ENCODE assay signal across 1 cellular context in the genomic region with DNA sequence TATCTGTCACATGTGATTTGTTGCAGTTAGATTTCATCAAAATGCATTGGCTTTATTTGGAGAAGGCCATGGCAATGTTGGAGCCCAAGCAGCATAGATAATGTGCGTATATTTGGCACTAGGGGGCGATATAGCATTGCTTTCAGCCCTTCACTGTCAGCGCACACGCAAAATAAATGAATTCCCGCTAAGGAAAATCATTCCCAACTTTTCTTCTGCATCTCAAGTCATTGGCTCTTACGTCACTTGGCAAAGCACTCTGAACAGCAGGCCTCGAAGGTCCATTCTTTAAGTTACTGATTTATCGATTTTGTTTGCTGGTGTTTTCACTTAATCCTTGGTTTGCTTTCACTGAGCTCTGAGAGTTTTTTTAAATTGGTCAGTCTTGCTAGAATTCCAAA.
TF ChIP-seq lines count a peak whose summit lies in the region.

No MANE protein-coding gene starts in this region.

TF ChIP-seq in HepG2, 621 proteins besides CTCF, POLR2A, EP300 and RAD21 (continued from another document and continues in another):
- peak; percentile 12 for TF ChIP-seq TEAD3 (CRISPR knock-in tag; optimal IDR thresholded peaks at IDR 0.05; ENCODE audit: borderline replicate concordance)
- TF ChIP-seq MED8 (CRISPR knock-in tag; IDR thresholded peaks at IDR 0.05; ENCODE audit: insufficient replicate concordance) = no peak
- no peak for TF ChIP-seq MBNL3 (CRISPR knock-in tag; conservative IDR thresholded peaks at IDR 0.05)
- TF ChIP-seq ZNF660 (CRISPR knock-in tag; IDR thresholded peaks at IDR 0.05; ENCODE audit: borderline replicate concordance, low read depth) = no peak
- no peak for TF ChIP-seq SOX5 (CRISPR knock-in tag; IDR thresholded peaks at IDR 0.05; ENCODE audit: borderline replicate concordance)
- no peak for TF ChIP-seq ZNF570 (CRISPR knock-in tag; IDR thresholded peaks at IDR 0.05; ENCODE audit: borderline replicate concordance)
- TF ChIP-seq, protein P1, sequence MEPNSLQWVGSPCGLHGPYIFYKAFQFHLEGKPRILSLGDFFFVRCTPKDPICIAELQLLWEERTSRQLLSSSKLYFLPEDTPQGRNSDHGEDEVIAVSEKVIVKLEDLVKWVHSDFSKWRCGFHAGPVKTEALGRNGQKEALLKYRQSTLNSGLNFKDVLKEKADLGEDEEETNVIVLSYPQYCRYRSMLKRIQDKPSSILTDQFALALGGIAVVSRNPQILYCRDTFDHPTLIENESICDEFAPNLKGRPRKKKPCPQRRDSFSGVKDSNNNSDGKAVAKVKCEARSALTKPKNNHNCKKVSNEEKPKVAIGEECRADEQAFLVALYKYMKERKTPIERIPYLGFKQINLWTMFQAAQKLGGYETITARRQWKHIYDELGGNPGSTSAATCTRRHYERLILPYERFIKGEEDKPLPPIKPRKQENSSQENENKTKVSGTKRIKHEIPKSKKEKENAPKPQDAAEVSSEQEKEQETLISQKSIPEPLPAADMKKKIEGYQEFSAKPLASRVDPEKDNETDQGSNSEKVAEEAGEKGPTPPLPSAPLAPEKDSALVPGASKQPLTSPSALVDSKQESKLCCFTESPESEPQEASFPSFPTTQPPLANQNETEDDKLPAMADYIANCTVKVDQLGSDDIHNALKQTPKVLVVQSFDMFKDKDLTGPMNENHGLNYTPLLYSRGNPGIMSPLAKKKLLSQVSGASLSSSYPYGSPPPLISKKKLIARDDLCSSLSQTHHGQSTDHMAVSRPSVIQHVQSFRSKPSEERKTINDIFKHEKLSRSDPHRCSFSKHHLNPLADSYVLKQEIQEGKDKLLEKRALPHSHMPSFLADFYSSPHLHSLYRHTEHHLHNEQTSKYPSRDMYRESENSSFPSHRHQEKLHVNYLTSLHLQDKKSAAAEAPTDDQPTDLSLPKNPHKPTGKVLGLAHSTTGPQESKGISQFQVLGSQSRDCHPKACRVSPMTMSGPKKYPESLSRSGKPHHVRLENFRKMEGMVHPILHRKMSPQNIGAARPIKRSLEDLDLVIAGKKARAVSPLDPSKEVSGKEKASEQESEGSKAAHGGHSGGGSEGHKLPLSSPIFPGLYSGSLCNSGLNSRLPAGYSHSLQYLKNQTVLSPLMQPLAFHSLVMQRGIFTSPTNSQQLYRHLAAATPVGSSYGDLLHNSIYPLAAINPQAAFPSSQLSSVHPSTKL (CRISPR knock-in tag; IDR thresholded peaks at IDR 0.05) = peak; percentile 13; the same call in 1 of the 2 replicates
- TF ChIP-seq, protein P2, sequence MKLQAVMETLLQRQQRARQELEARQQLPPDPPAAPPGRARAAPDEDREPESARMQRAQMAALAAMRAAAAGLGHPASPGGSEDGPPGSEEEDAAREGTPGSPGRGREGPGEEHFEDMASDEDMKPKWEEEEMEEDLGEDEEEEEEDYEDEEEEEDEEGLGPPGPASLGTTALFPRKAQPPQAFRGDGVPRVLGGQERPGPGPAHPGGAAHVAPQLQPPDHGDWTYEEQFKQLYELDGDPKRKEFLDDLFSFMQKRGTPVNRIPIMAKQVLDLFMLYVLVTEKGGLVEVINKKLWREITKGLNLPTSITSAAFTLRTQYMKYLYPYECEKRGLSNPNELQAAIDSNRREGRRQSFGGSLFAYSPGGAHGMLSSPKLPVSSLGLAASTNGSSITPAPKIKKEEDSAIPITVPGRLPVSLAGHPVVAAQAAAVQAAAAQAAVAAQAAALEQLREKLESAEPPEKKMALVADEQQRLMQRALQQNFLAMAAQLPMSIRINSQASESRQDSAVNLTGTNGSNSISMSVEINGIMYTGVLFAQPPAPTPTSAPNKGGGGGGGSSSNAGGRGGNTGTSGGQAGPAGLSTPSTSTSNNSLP (IDR thresholded peaks at IDR 0.05; ENCODE audit: low read depth, low read length) = peak; percentile 77
- no peak for TF ChIP-seq JUNB (CRISPR knock-in tag; IDR thresholded peaks at IDR 0.05; ENCODE audit: borderline replicate concordance)
- no peak for TF ChIP-seq MAZ (IDR thresholded peaks at IDR 0.05; ENCODE audit: borderline replicate concordance, low read depth, low read length)
- TF ChIP-seq MAZ (CRISPR knock-in tag; IDR thresholded peaks at IDR 0.05; ENCODE audit: low read depth) = no peak
- peak; percentile 45; the same call in 1 of the 2 replicates for TF ChIP-seq ONECUT2 (CRISPR knock-in tag; IDR thresholded peaks at IDR 0.05)
- TF ChIP-seq, protein P3, sequence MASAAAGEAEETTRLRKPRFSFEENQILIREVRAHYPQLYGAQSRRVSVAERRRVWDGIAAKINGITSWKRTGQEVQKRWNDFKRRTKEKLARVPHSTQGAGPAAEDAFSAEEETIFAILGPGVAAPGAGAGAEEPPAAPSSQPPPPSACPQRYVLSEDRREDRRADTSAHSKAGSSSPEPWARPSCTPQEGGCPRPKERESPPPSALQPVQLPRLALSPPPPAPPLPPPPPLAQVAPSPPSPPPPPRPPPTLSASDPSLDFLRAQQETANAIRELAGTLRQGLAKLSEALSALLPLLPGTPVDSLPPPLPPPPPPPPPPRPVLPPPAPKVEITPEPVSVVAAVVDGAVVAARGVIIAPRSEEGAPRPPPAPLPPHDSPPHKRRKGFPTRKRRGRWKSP (CRISPR knock-in tag; IDR thresholded peaks at IDR 0.05) = no peak
- no peak for TF ChIP-seq ASH2L (IDR thresholded peaks at IDR 0.05; ENCODE audit: insufficient read length, low read depth, low read length)
- TF ChIP-seq ZFX (CRISPR knock-in tag; IDR thresholded peaks at IDR 0.05; ENCODE audit: low read depth) = no peak; the same call in 1 of the 2 replicates
- TF ChIP-seq RNF2 (conservative IDR thresholded peaks at IDR 0.05; ENCODE audit: low read depth) = 0 out of 2 replicates have a peak, but pooled peaks have one; percentile 28
- TF ChIP-seq, protein P4, sequence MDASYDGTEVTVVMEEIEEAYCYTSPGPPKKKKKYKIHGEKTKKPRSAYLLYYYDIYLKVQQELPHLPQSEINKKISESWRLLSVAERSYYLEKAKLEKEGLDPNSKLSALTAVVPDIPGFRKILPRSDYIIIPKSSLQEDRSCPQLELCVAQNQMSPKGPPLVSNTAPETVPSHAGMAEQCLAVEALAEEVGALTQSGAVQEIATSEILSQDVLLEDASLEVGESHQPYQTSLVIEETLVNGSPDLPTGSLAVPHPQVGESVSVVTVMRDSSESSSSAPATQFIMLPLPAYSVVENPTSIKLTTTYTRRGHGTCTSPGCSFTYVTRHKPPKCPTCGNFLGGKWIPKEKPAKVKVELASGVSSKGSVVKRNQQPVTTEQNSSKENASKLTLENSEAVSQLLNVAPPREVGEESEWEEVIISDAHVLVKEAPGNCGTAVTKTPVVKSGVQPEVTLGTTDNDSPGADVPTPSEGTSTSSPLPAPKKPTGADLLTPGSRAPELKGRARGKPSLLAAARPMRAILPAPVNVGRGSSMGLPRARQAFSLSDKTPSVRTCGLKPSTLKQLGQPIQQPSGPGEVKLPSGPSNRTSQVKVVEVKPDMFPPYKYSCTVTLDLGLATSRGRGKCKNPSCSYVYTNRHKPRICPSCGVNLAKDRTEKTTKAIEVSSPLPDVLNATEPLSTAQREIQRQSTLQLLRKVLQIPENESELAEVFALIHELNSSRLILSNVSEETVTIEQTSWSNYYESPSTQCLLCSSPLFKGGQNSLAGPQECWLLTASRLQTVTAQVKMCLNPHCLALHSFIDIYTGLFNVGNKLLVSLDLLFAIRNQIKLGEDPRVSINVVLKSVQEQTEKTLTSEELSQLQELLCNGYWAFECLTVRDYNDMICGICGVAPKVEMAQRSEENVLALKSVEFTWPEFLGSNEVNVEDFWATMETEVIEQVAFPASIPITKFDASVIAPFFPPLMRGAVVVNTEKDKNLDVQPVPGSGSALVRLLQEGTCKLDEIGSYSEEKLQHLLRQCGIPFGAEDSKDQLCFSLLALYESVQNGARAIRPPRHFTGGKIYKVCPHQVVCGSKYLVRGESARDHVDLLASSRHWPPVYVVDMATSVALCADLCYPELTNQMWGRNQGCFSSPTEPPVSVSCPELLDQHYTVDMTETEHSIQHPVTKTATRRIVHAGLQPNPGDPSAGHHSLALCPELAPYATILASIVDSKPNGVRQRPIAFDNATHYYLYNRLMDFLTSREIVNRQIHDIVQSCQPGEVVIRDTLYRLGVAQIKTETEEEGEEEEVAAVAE (CRISPR knock-in tag; IDR thresholded peaks at IDR 0.05; ENCODE audit: borderline replicate concordance) = no peak
- TF ChIP-seq SP5 (CRISPR knock-in tag; IDR thresholded peaks at IDR 0.05; ENCODE audit: borderline replicate concordance, low read depth) = no peak
- no peak for TF ChIP-seq ZNF557 (CRISPR knock-in tag; IDR thresholded peaks at IDR 0.05)
- TF ChIP-seq ZNF644 (CRISPR knock-in tag; IDR thresholded peaks at IDR 0.05; ENCODE audit: low read depth) = no peak
- TF ChIP-seq ZNF720 (CRISPR knock-in tag; IDR thresholded peaks at IDR 0.05) = no peak
- no peak for TF ChIP-seq ZSCAN31 (CRISPR knock-in tag; IDR thresholded peaks at IDR 0.05; ENCODE audit: low read depth)
- peak; percentile 54; the same call in 1 of the 2 replicates for TF ChIP-seq CREB1 (IDR thresholded peaks at IDR 0.05)
- no peak for TF ChIP-seq CREB1 (CRISPR knock-in tag; IDR thresholded peaks at IDR 0.05)
- no peak for TF ChIP-seq ATF7-NPFF (CRISPR knock-in tag; IDR thresholded peaks at IDR 0.05; ENCODE audit: low read depth)
- no peak for TF ChIP-seq ZEB1 (IDR thresholded peaks at IDR 0.05; ENCODE audit: insufficient replicate concordance, low read depth)
- TF ChIP-seq ZNF136 (CRISPR knock-in tag; IDR thresholded peaks at IDR 0.05; ENCODE audit: low read depth) = no peak
- TF ChIP-seq, protein P5, sequence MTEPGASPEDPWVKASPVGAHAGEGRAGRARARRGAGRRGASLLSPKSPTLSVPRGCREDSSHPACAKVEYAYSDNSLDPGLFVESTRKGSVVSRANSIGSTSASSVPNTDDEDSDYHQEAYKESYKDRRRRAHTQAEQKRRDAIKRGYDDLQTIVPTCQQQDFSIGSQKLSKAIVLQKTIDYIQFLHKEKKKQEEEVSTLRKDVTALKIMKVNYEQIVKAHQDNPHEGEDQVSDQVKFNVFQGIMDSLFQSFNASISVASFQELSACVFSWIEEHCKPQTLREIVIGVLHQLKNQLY (CRISPR knock-in tag; IDR thresholded peaks at IDR 0.05) = no peak
- TF ChIP-seq MIXL1 (CRISPR knock-in tag; IDR thresholded peaks at IDR 0.05) = 0 out of 2 replicates have a peak, but pooled peaks have one; percentile 26
- no peak for TF ChIP-seq ZNF431 (CRISPR knock-in tag; IDR thresholded peaks at IDR 0.05; ENCODE audit: borderline replicate concordance, low read depth)
- no peak for TF ChIP-seq NFE2L2 (IDR thresholded peaks at IDR 0.05; ENCODE audit: low read length)
- TF ChIP-seq NAIF1 (CRISPR knock-in tag; IDR thresholded peaks at IDR 0.05; ENCODE audit: borderline replicate concordance) = no peak
- peak; percentile 15; the same call in 1 of the 2 replicates for TF ChIP-seq CREM (IDR thresholded peaks at IDR 0.05)
- no peak for TF ChIP-seq CREM (CRISPR knock-in tag; IDR thresholded peaks at IDR 0.05)
- 0 out of 2 replicates have a peak, but pooled peaks have one; percentile 18 for TF ChIP-seq NR2C2 (CRISPR knock-in tag; IDR thresholded peaks at IDR 0.05; ENCODE audit: borderline replicate concordance)
- no peak for TF ChIP-seq SRSF9 (IDR thresholded peaks at IDR 0.05; ENCODE audit: borderline replicate concordance, insufficient read depth, low read depth, low read length, poor library complexity, severe bottlenecking)
- TF ChIP-seq ZBTB8A (CRISPR knock-in tag; IDR thresholded peaks at IDR 0.05; ENCODE audit: borderline replicate concordance, low read depth) = no peak
- TF ChIP-seq, protein P6, sequence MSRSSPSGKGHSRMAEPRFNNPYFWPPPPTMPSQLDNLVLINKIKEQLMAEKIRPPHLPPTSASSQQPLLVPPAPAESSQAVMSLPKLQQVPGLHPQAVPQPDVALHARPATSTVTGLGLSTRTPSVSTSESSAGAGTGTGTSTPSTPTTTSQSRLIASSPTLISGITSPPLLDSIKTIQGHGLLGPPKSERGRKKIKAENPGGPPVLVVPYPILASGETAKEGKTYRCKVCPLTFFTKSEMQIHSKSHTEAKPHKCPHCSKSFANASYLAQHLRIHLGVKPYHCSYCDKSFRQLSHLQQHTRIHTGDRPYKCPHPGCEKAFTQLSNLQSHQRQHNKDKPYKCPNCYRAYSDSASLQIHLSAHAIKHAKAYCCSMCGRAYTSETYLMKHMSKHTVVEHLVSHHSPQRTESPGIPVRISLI (CRISPR knock-in tag; IDR thresholded peaks at IDR 0.05; ENCODE audit: borderline replicate concordance) = no peak
- TF ChIP-seq, protein P7, sequence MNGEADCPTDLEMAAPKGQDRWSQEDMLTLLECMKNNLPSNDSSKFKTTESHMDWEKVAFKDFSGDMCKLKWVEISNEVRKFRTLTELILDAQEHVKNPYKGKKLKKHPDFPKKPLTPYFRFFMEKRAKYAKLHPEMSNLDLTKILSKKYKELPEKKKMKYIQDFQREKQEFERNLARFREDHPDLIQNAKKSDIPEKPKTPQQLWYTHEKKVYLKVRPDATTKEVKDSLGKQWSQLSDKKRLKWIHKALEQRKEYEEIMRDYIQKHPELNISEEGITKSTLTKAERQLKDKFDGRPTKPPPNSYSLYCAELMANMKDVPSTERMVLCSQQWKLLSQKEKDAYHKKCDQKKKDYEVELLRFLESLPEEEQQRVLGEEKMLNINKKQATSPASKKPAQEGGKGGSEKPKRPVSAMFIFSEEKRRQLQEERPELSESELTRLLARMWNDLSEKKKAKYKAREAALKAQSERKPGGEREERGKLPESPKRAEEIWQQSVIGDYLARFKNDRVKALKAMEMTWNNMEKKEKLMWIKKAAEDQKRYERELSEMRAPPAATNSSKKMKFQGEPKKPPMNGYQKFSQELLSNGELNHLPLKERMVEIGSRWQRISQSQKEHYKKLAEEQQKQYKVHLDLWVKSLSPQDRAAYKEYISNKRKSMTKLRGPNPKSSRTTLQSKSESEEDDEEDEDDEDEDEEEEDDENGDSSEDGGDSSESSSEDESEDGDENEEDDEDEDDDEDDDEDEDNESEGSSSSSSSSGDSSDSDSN (CRISPR knock-in tag; IDR thresholded peaks at IDR 0.05) = no peak
- TF ChIP-seq, protein P8, sequence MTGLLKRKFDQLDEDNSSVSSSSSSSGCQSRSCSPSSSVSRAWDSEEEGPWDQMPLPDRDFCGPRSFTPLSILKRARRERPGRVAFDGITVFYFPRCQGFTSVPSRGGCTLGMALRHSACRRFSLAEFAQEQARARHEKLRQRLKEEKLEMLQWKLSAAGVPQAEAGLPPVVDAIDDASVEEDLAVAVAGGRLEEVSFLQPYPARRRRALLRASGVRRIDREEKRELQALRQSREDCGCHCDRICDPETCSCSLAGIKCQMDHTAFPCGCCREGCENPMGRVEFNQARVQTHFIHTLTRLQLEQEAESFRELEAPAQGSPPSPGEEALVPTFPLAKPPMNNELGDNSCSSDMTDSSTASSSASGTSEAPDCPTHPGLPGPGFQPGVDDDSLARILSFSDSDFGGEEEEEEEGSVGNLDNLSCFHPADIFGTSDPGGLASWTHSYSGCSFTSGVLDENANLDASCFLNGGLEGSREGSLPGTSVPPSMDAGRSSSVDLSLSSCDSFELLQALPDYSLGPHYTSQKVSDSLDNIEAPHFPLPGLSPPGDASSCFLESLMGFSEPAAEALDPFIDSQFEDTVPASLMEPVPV (CRISPR knock-in tag; IDR thresholded peaks at IDR 0.05) = no peak
- TF ChIP-seq EED (CRISPR knock-in tag; IDR thresholded peaks at IDR 0.05) = no peak
- peak; percentile 85 for TF ChIP-seq SMC3 (IDR thresholded peaks at IDR 0.05; ENCODE audit: low read length)
- TF ChIP-seq ZNF83 (CRISPR knock-in tag; IDR thresholded peaks at IDR 0.05; ENCODE audit: borderline replicate concordance) = no peak
